In the genomic region with DNA sequence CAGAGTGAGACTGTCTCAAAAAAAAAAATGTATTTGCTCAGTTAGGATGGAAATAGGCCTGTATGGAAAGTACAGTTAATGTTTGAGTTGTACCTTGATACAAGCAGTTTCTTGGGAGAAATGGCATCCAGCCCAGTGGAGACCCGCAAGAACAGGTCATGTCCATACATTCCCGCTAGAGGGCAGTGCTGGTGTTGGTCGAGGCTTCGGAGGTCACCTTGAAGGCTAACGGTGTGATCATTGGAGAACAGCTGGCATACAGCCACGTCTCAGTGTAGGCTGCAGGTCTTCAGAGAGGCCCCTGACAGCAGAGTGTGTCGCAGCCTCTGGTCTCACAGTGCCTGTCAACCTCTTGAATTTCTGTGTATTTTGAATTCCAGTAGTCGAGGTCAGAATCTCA, we compare ENCODE assay signal across 8 cellular contexts. TPM values are rescaled to one million over a fixed set of nuclear protein-coding genes. Genes with fewer than 3 reads are reported as not detected.
DNase-seq lines count a peak whose midpoint lies in the region; ATAC-seq and TF ChIP-seq lines count a peak whose summit lies in the region.

No MANE protein-coding gene starts in this region.

- H3K27ac ChIP-seq in OCI-LY1 (ENCODE audit: low read depth, low read length, poor library complexity, severe bottlenecking) = no peak overlapping the region
- H3K27ac ChIP-seq in spleen = no peak overlapping the region

- TF ChIP-seq POLR2A in spleen (IDR thresholded peaks at IDR 0.05) = no peak

- ATAC-seq in HG02870 (IDR thresholded peaks at IDR 0.05; ENCODE audit: unreplicated experiment) = no peak

- peak; percentile 70 for TF ChIP-seq CTCF in OCI-LY1 (IDR thresholded peaks at IDR 0.05; ENCODE audit: low read length)
- peak; percentile 27 to 74 (median 61) for TF ChIP-seq CTCF in spleen (IDR thresholded peaks at IDR 0.05 in 8 of 11, conservative IDR thresholded peaks at IDR 0.05 in 3 of 11)

- no peaks in the 10 kb centered on the region for H3K9me3 ChIP-seq in OCI-LY1 (ENCODE audit: low read length)
- H3K9me3 ChIP-seq in spleen = peaks cover 0 to 95% (median 33%) of the 10 kb centered on the region in 8 donors

- H3K4me3 ChIP-seq in OCI-LY1 (ENCODE audit: low read depth, low read length, poor library complexity, severe bottlenecking) (no peak overlapping the region), spleen (no peak overlapping the region)

- H4K20me1 ChIP-seq in OCI-LY1 (ENCODE audit: insufficient read depth, low read length) = no peaks in the 10 kb centered on the region

- intact Hi-C loops in spleen (cut with DNase I; ENCODE audit: low total_unique reads) = no loop called here

- no peak overlapping the region for H3K4me2 ChIP-seq in OCI-LY1 (ENCODE audit: low read length)

- H3K36me3 ChIP-seq in OCI-LY1 (ENCODE audit: insufficient read depth, low read length) (no peaks in the 10 kb centered on the region), spleen (peaks cover 0 to 15% (median 4%) of the 10 kb centered on the region in 6 donors)

- H3K27me3 ChIP-seq in OCI-LY1 (ENCODE audit: insufficient read depth, low read length) (no peaks in the 10 kb centered on the region), spleen (replicated peaks in 1 of 7) (no peaks in the 10 kb centered on the region)

- no peak overlapping the region for H3K9ac ChIP-seq in OCI-LY1 (ENCODE audit: low read length)

- no peak overlapping the region for H2AFZ ChIP-seq in OCI-LY1 (ENCODE audit: low read length)

- H3K79me2 ChIP-seq in OCI-LY1 (ENCODE audit: insufficient read depth, low read length) = no peaks in the 10 kb centered on the region

- H3F3A ChIP-seq in OCI-LY1 (ENCODE audit: insufficient read depth, low read length) = no peaks in the 10 kb centered on the region

- DNase-seq in activated gamma-delta T cell treated with Interleukin-2 at 50 U/mL for 16 hours = peak; percentile 58
- DNase-seq in activated gamma-delta T cell (lab: John Stamatoyannopoulos, UW) = no peak
- DNase-seq in activated gamma-delta T cell treated with anti-CD3 and anti-CD28 coated beads, Interleukin-2, amount 50 U/mL, for 16 hours (ENCODE audit: low read depth) = peak; percentile 38
- DNase-seq in hepatic stellate cell (ENCODE audit: low spot score) = peak; percentile 29
- no peak for DNase-seq in spleen
- DNase-seq in GOT3 (lab: John Stamatoyannopoulos, UW) = no peak

- H3K4me1 ChIP-seq in OCI-LY1 (ENCODE audit: insufficient read depth, low read length, severe bottlenecking) (no peaks in the 10 kb centered on the region), spleen (peaks cover 0 to 5% (median 0%) of the 10 kb centered on the region in 6 donors)

- H3K9me2 ChIP-seq in OCI-LY1 (ENCODE audit: low read depth, low read length) = no peaks in the 10 kb centered on the region

- WGBS in spleen, 5 donors = 29 to 56% (median 37%) methylated on average over 8 of the region's 8 CpGs

RNA-seq across cellular contexts. Expression of a gene that starts 7.5 kb away (rescaled TPM):
- total RNA-seq in spleen = 1 to 10 TPM; 1.3 to 6.4 (median 2.3) TPM
- 1 to 10 TPM in 2 of 3 donors, under 1 TPM in 1; 0.91 to 1.5 (median 1.5) TPM for polyA plus RNA-seq in spleen

RNA-seq across cellular contexts. Expression of a gene that starts 26.2 kb away (rescaled TPM):
- 10 to 100 TPM; 18.8 to 31.7 (median 21.2) TPM for total RNA-seq in spleen
- polyA plus RNA-seq in spleen = 10 to 100 TPM; 14.8 to 21.9 (median 18.6) TPM

RNA-seq across cellular contexts. Expression of a gene that starts 46.6 kb away (rescaled TPM):
- total RNA-seq in spleen = 10 to 100 TPM in 5 of 7 donors, 1 to 10 TPM in 2; 9.1 to 17.2 (median 13.4) TPM
- polyA plus RNA-seq in spleen = 10 to 100 TPM in 1 of 3 donors, 1 to 10 TPM in 2; 5.4 to 10.6 (median 9.2) TPM

RNA-seq across cellular contexts. Expression of a gene that starts 54.1 kb away (rescaled TPM):
- 10 to 100 TPM; 23.8 to 38.1 (median 28.7) TPM for total RNA-seq in spleen
- 1 to 10 TPM; 6.9 to 8.3 (median 7.9) TPM for polyA plus RNA-seq in spleen

Comparison
In these comparisons a context has a peak if more than half of its experiments do, and no peak if none do; other contexts are left out.
1. DNase-seq: peak in activated gamma-delta T cell treated with Interleukin-2 at 50 U/mL for 16 hours (single experiment), activated gamma-delta T cell treated with anti-CD3 and anti-CD28 coated beads, Interleukin-2, amount 50 U/mL, for 16 hours (single experiment) and hepatic stellate cell (single experiment); none in activated gamma-delta T cell (single experiment), spleen (single experiment) and GOT3 (single experiment).